In the genomic region with DNA sequence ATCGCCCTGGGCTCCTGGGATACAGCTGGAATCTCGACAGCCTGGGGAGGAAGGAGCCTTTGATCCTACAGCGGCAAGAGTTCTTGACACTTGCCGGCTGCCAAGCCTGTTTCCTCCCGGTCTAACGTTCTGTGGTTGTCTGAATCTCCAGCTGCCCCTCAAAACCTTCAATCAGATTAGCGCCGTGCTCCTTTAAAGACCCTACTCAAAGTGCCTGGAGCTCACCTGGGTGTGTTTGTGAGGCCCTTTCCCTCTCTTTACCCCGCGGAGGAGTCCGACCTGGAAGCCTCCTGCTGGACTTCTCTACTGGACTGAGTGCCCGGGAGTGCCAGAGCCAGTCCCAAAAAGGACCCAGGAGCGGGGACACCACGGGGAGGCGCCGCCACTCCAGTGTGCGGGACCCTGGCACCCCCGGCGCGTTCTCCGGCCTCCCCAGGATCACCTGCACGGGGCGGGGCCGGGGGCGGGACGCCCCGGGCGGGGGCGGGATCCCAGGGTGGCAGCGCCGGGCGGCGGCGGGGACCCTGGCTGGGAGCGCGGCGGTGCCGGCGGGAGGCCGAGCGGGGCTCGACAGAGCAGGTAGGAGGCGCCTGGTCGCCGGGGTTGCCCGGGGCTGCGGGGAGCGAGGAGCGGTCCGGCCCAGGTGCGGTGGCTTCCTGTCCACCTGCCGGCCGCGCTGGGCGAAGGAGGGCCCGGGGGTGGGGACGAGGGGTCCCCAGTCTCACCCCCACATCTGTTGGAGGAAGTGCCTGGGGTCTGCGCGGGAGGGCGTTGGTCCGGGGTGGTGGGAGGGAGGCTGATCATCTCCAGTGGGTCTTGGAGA, we compare ENCODE assay signal across 8 cellular contexts. TPM values are rescaled to one million over a fixed set of nuclear protein-coding genes. Genes with fewer than 3 reads are reported as not detected.
DNase-seq lines count a peak whose midpoint lies in the region; ATAC-seq and TF ChIP-seq lines count a peak whose summit lies in the region.

A gene with protein sequence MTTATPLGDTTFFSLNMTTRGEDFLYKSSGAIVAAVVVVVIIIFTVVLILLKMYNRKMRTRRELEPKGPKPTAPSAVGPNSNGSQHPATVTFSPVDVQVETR (plus strand): TSS at position 497 of the 823 bp plus-strand sequence. CDS start 39,344 bp downstream, outside the sequence.

- H3K4me1 ChIP-seq in HUES6 (ENCODE audit: control insufficient read depth, insufficient read depth, low read length): peaks cover 8% of the 10 kb centered on the region; the same call in 1 of the 2 replicates

- no peak within 1 kb of the TSS for H3K9ac ChIP-seq in HUES6 (ENCODE audit: low read length)

- peak; percentile 75 for ATAC-seq in activated CD4-positive, alpha-beta T cell treated with anti-CD3 and anti-CD28 coated beads for 36 hours
- ATAC-seq in effector memory CD8-positive, alpha-beta T cell (replicated peaks): peak; percentile 73
- ATAC-seq in GM19351 (IDR thresholded peaks at IDR 0.05; ENCODE audit: unreplicated experiment) (no peak), HG03159 (IDR thresholded peaks at IDR 0.05; ENCODE audit: unreplicated experiment) (no peak)

- no peaks in the 10 kb centered on the region for H3K36me3 Mint-ChIP-seq in activated CD4-positive, alpha-beta T cell treated with anti-CD3 and anti-CD28 coated beads for 36 hours (ENCODE audit: low read depth)
- H3K36me3 Mint-ChIP-seq in effector memory CD8-positive, alpha-beta T cell (ENCODE audit: insufficient read depth): peaks cover 11% of the 10 kb centered on the region
- H3K36me3 Mint-ChIP-seq in nephron (ENCODE audit: low read depth): no peaks in the 10 kb centered on the region

- intact Hi-C loops in activated CD4-positive, alpha-beta T cell treated with anti-CD3 and anti-CD28 coated beads for 36 hours (cut with DNase I, micrococcal nuclease): loop anchor here (1.0 to 2.0 kb wide), 2 partner anchors 15 kb away; no protein-coding TSS in a partner anchor

- POLR2A ChIA-PET in activated CD4-positive, alpha-beta T cell treated with anti-CD3 and anti-CD28 coated beads for 36 hours (lab: Charles Lee): no interaction called here

- DNase-seq in activated CD4-positive, alpha-beta T cell treated with anti-CD3 and anti-CD28 coated beads for 36 hours: peak; percentile 62
- DNase-seq in effector memory CD8-positive, alpha-beta T cell: peak in 2 of 3 experiments; percentile 10 to 11
- no peak for DNase-seq in SKM-1 treated with dmso at 0.1 percent for 144 hours (lab: John Stamatoyannopoulos, UW; ENCODE audit: unreplicated experiment)
- no peak for DNase-seq in putamen (ENCODE audit: low spot score)

- H3K9me3 ChIP-seq in HUES6 (ENCODE audit: control insufficient read depth, insufficient read depth, low read depth, low read length): no peaks in the 10 kb centered on the region

- H3K27me3 Mint-ChIP-seq in activated CD4-positive, alpha-beta T cell treated with anti-CD3 and anti-CD28 coated beads for 36 hours: peaks cover 4% of the 10 kb centered on the region
- H3K27me3 Mint-ChIP-seq in effector memory CD8-positive, alpha-beta T cell: peaks cover 46 to 69% of the 10 kb centered on the region in 2 donors
- H3K27me3 Mint-ChIP-seq in nephron (ENCODE audit: low read depth): peaks cover 61% of the 10 kb centered on the region

- peak within 1 kb of the TSS; percentile 54 for H3K4me3 ChIP-seq in HUES6 (ENCODE audit: low read depth, low read length)

- CTCF ChIA-PET in activated CD4-positive, alpha-beta T cell treated with anti-CD3 and anti-CD28 coated beads for 36 hours (lab: Charles Lee): interaction anchor here (0.7 to 1.8 kb wide), 5 partner anchors 10 to 165 kb away, joined by 3 to 7 read pairs (median 3); no protein-coding TSS in a partner anchor

- peaks cover 45% of the 10 kb centered on the region for H3K27me3 ChIP-seq in HUES6 (ENCODE audit: control insufficient read depth, insufficient read depth, low read length)

- peaks cover 4% of the 10 kb centered on the region for H3K4me1 Mint-ChIP-seq in activated CD4-positive, alpha-beta T cell treated with anti-CD3 and anti-CD28 coated beads for 36 hours
- peaks cover 5 to 9% of the 10 kb centered on the region in 2 donors for H3K4me1 Mint-ChIP-seq in effector memory CD8-positive, alpha-beta T cell (ENCODE audit: low read depth in 2 of 2)
- H3K4me1 Mint-ChIP-seq in nephron: peaks cover 24% of the 10 kb centered on the region

- H3K4me3 Mint-ChIP-seq in activated CD4-positive, alpha-beta T cell treated with anti-CD3 and anti-CD28 coated beads for 36 hours: peak within 1 kb of the TSS; percentile 57
- H3K4me3 Mint-ChIP-seq in effector memory CD8-positive, alpha-beta T cell: peak within 1 kb of the TSS; percentile 76 to 77
- H3K4me3 Mint-ChIP-seq in nephron: peak within 1 kb of the TSS; percentile 49 to 79 (median 53)

- H3K36me3 ChIP-seq in HUES6 (ENCODE audit: control insufficient read depth, insufficient read depth, low read length): no peaks in the 10 kb centered on the region

- H3K27ac Mint-ChIP-seq in activated CD4-positive, alpha-beta T cell treated with anti-CD3 and anti-CD28 coated beads for 36 hours: peak within 1 kb of the TSS; percentile 53
- peak within 1 kb of the TSS; percentile 44 to 77 for H3K27ac Mint-ChIP-seq in effector memory CD8-positive, alpha-beta T cell
- H3K27ac Mint-ChIP-seq in nephron: peak within 1 kb of the TSS; percentile 43 to 65 (median 60)

- no peak within 1 kb of the TSS for H3K27ac ChIP-seq in HUES6 (ENCODE audit: low read depth, low read length)

- no peaks in the 10 kb centered on the region for H3K9me3 Mint-ChIP-seq in activated CD4-positive, alpha-beta T cell treated with anti-CD3 and anti-CD28 coated beads for 36 hours (ENCODE audit: low read depth)
- H3K9me3 Mint-ChIP-seq in effector memory CD8-positive, alpha-beta T cell: no peaks in the 10 kb centered on the region
- no peaks in the 10 kb centered on the region for H3K9me3 Mint-ChIP-seq in nephron

- no peak for TF ChIP-seq CTCF in nephron (IDR thresholded peaks at IDR 0.05; ENCODE audit: unreplicated experiment in 3 of 3)

RNA-seq across cellular contexts. Expression of the gene that starts here (rescaled TPM):
- total RNA-seq in activated CD4-positive, alpha-beta T cell treated with anti-CD3 and anti-CD28 coated beads for 36 hours: under 1 TPM in 1 of 2 experiments, not detected in 1; 0.05 TPM

Comparison
In these comparisons a context has a peak if more than half of its experiments do, and no peak if none do; other contexts are left out.
1. Peak in DNase-seq and ATAC-seq in activated CD4-positive, alpha-beta T cell treated with anti-CD3 and anti-CD28 coated beads for 36 hours; RNA of the gene not detected or under 1 TPM.
2. DNase-seq: peak in effector memory CD8-positive, alpha-beta T cell (2 of 3); none in SKM-1 treated with dmso at 0.1 percent for 144 hours (single experiment) and putamen (single experiment).
3. Peak in every context shown above with its lines, with median percentiles within 50 percentile points of each other: H3K27ac Mint-ChIP-seq and H3K4me3 Mint-ChIP-seq.